In genomic region chr21:46326110-46326703, GRCh38 we compare ENCODE assay signal across 9 cellular contexts. TPM values are rescaled to one million over a fixed set of nuclear protein-coding genes. Genes with fewer than 3 reads are reported as not detected.
A peak's percentile ranks its signal among the peaks of the same experiment; 100 is the strongest.
DNase-seq lines count a peak whose midpoint lies in the region; ATAC-seq, FAIRE-seq and TF ChIP-seq lines count a peak whose summit lies in the region.
"Had no signal": no experiment of that assay in that cellular context is flagged by ENCODE, and none has a peak within 500 bp of the region (broad histone marks: within the 10 kb centered on the region; RNA-seq: fewer than 3 reads in every experiment).

No MANE protein-coding gene starts in this region.

- H3K9ac ChIP-seq in SK-N-SH (peak overlapping the region; percentile 79), mammary epithelial cell (ENCODE audit: insufficient read depth, low read length) (peak overlapping the region; percentile 70)

- FAIRE-seq in pancreas (lab: Jason Lieb, UNC): no peak

- no TSS peak for BruUV-seq in mammary epithelial cell (replicated peaks; lab: Mats Ljungman, UMichigan)

- H3K9me3 Mint-ChIP-seq in progenitor cell of endocrine pancreas (ENCODE audit: low read depth): no peaks in the 10 kb centered on the region

- H3K36me3 ChIP-seq in SK-N-SH (replicated peaks in 1 of 2; ENCODE audit: control insufficient read depth in 1 of 2, insufficient read depth in 2 of 2, low read length in 1 of 2) (peaks cover 6 to 23% of the 10 kb centered on the region in 2 experiments), mammary epithelial cell (ENCODE audit: insufficient read depth, low read length) (peaks cover 6% of the 10 kb centered on the region), pancreas (no peaks in the 10 kb centered on the region)

- no peak overlapping the region for H2AFZ ChIP-seq in SK-N-SH (ENCODE audit: low read depth)
- H2AFZ ChIP-seq in mammary epithelial cell (ENCODE audit: low read depth, low read length): no peak overlapping the region

- H3K27me3 Mint-ChIP-seq in progenitor cell of endocrine pancreas: no peaks in the 10 kb centered on the region

- H3K4me3 ChIP-seq in SK-N-SH (ENCODE audit: low read depth in 2 of 2, low read length in 1 of 2) (peak overlapping the region; percentile 68 to 84; a peak in 2 of 4 replicates), mammary epithelial cell (replicated peaks in 1 of 3; ENCODE audit: insufficient read depth in 1 of 3, low read depth in 2 of 3, low read length in 3 of 3) (peak overlapping the region in 2 of 3 experiments; percentile 57 to 83), pancreas (no peak overlapping the region)

- POLR2A ChIA-PET in SK-N-SH (lab: Yijun Ruan, JAX): interaction anchor here (1.6 kb wide), 1 partner anchor 355 kb away, joined by 7 read pairs; no protein-coding TSS in a partner anchor

- peak; percentile 20; the same call in 1 of the 2 replicates for TF ChIP-seq CTCF in SK-N-SH (IDR thresholded peaks at IDR 0.05)
- peak in 1 of 2 donors; percentile 31 for TF ChIP-seq CTCF in mammary epithelial cell (conservative IDR thresholded peaks at IDR 0.05 in 1 of 2, IDR thresholded peaks at IDR 0.05 in 1 of 2; ENCODE audit: extremely low read depth in 1 of 2, insufficient read depth in 1 of 2, low read depth in 1 of 2, low read length in 2 of 2)
- TF ChIP-seq CTCF in progenitor cell of endocrine pancreas (IDR thresholded peaks at IDR 0.05; ENCODE audit: unreplicated experiment): no peak
- TF ChIP-seq CTCF in pancreas (IDR thresholded peaks at IDR 0.05): no peak

- intact Hi-C loops in mammary epithelial cell (cut with micrococcal nuclease) (loop anchor here (5.0 kb wide), 2 partner anchors 131 to 354 kb away; partner anchors contain the start of gene DIP2A), pancreas (cut with DNase I) (no loop called here)

- no peaks in the 10 kb centered on the region for H3K9me3 ChIP-seq in SK-N-SH
- H3K9me3 ChIP-seq in mammary epithelial cell (replicated peaks; ENCODE audit: insufficient read depth, low read length): no peaks in the 10 kb centered on the region
- H3K9me3 ChIP-seq in pancreas: no peaks in the 10 kb centered on the region

- no peak for TF ChIP-seq RAD21 in SK-N-SH (IDR thresholded peaks at IDR 0.05; ENCODE audit: low read length)

- peak overlapping the region; percentile 81 for H3K4me3 Mint-ChIP-seq in progenitor cell of endocrine pancreas (ENCODE audit: low read depth)

- ATAC-seq in SK-N-SH treated with all-trans-retinoic acid at 6 μM for 48 hours (no peak), pancreas (no peak)

- H3K27me3 ChIP-seq in SK-N-SH (ENCODE audit: insufficient read depth): no peaks in the 10 kb centered on the region
- H3K27me3 ChIP-seq in mammary epithelial cell (ENCODE audit: insufficient read depth, low read length): no peaks in the 10 kb centered on the region
- no peaks in the 10 kb centered on the region for H3K27me3 ChIP-seq in pancreas

- peaks cover 8% of the 10 kb centered on the region; the same call in 1 of the 2 replicates for H4K20me1 ChIP-seq in SK-N-SH (ENCODE audit: insufficient read depth)
- peaks cover 2% of the 10 kb centered on the region for H4K20me1 ChIP-seq in mammary epithelial cell (ENCODE audit: insufficient read depth, low read length)

- H3K4me1 ChIP-seq in SK-N-SH (ENCODE audit: control insufficient read depth in 1 of 2, insufficient read depth in 2 of 2, low read depth in 1 of 2, low read length in 1 of 2) (peaks cover 14 to 26% of the 10 kb centered on the region in 2 experiments; a peak in 3 of 4 replicates), mammary epithelial cell (ENCODE audit: insufficient read depth, low read length) (peaks cover 19% of the 10 kb centered on the region), pancreas (peaks cover 5 to 10% (median 10%) of the 10 kb centered on the region in 3 donors)

- no peak for TF ChIP-seq EP300 in SK-N-SH (IDR thresholded peaks at IDR 0.05; ENCODE audit: borderline replicate concordance in 1 of 2, low read depth in 1 of 2, low read length in 1 of 2)

- CTCF ChIA-PET in SK-N-SH (lab: Yijun Ruan, JAX): interaction anchor here (0.8 to 1.7 kb wide), 6 partner anchors 11 to 183 kb away, joined by 3 to 10 read pairs (median 4); no protein-coding TSS in a partner anchor
- CTCF ChIA-PET in mammary epithelial cell (lab: Charles Lee; ENCODE audit: low non-redundant PET): no interaction called here

- H3K4me2 ChIP-seq in SK-N-SH (peak overlapping the region; percentile 100), mammary epithelial cell (ENCODE audit: insufficient read depth, low read depth, low read length) (peak overlapping the region; percentile 72)

- H3K9me2 ChIP-seq in SK-N-SH: no peaks in the 10 kb centered on the region

- peaks cover 16% of the 10 kb centered on the region for H3F3A ChIP-seq in SK-N-SH (replicated peaks; ENCODE audit: insufficient read depth)

- peak overlapping the region; percentile 91 for H3K27ac Mint-ChIP-seq in progenitor cell of endocrine pancreas

- WGBS in SK-N-SH (ENCODE audit: low lambda C conversion rate): 84% methylated on average over 15 of the region's 15 CpGs
- WGBS in mammary epithelial cell (ENCODE audit: low coverage, missing lambda C conversion rate): 92% methylated on average over 14 of the region's 15 CpGs
- WGBS in pancreas, 2 donors: 87 to 90% methylated on average over 15 of the region's 15 CpGs

- dilution Hi-C loops in mammary epithelial cell (cut with HindIII; ENCODE audit: low sequenced_read_pairs): no loop called here

- peak overlapping the region; percentile 81 to 92; a peak in 3 of 4 replicates for H3K27ac ChIP-seq in SK-N-SH (ENCODE audit: low read depth in 2 of 2, low read length in 1 of 2)
- H3K27ac ChIP-seq in mammary epithelial cell (ENCODE audit: insufficient read depth, low read depth, low read length): no peak overlapping the region
- no peak overlapping the region for H3K27ac ChIP-seq in pancreas

- H3K79me2 ChIP-seq in SK-N-SH (ENCODE audit: insufficient read depth) (peaks cover 84% of the 10 kb centered on the region), mammary epithelial cell (ENCODE audit: insufficient read depth, low read length) (peaks cover 85% of the 10 kb centered on the region)

- peaks cover 21% of the 10 kb centered on the region for H3K4me1 Mint-ChIP-seq in progenitor cell of endocrine pancreas (ENCODE audit: low read depth)

- H3K36me3 Mint-ChIP-seq in progenitor cell of endocrine pancreas (ENCODE audit: insufficient read depth): peaks cover 12% of the 10 kb centered on the region

- in situ Hi-C loops in mammary epithelial cell (cut with MboI; ENCODE audit: low sequenced_read_pairs in 2 of 2): no loop called here

- DNase-seq in SK-N-SH: no peak
- DNase-seq in NCI-H146 (lab: John Stamatoyannopoulos, UW): peak; percentile 64
- DNase-seq in mammary epithelial cell: no peak
- no peak for DNase-seq in progenitor cell of endocrine pancreas (ENCODE audit: low spot score, unreplicated experiment)
- no peak for DNase-seq in NCI-H1694 (lab: John Stamatoyannopoulos, UW)
- DNase-seq in pancreas: no peak
- DNase-seq in iPS-NIHi11 (ENCODE audit: low spot score): no peak
- DNase-seq: NCI-H1694 treated with DMSO at 0.1 percent for 48 hours had no signal

TF ChIP-seq in SK-N-SH, 30 proteins besides CTCF, POLR2A, EP300 and RAD21 (continues in another document):
- TF ChIP-seq GATA2 (CRISPR knock-in tag; IDR thresholded peaks at IDR 0.05) (no peak), SIN3A (IDR thresholded peaks at IDR 0.05; ENCODE audit: borderline replicate concordance, low read depth, low read length) (no peak)

TF ChIP-seq in SK-N-SH treated with all-trans-retinoic acid at 6 μM for 48 hours, 23 proteins besides CTCF, POLR2A, EP300 and RAD21 (continues in another document):
- TF ChIP-seq BACH2 (CRISPR knock-in tag; IDR thresholded peaks at IDR 0.05; ENCODE audit: borderline replicate concordance) (no peak), TOX (CRISPR knock-in tag; IDR thresholded peaks at IDR 0.05; ENCODE audit: borderline replicate concordance) (no peak), ESRRG (CRISPR knock-in tag; IDR thresholded peaks at IDR 0.05) (no peak)

RNA-seq across cellular contexts. Expression of gene PCNT, which starts 2.3 kb away (rescaled TPM):
- 15.2 and 15.7 TPM in 2 replicates for polyA plus RNA-seq in SK-N-SH (2012; rRNA removed)
- 7.6 and 10.0 TPM in 2 replicates for polyA plus RNA-seq in SK-N-SH (2012; cell fraction: cytosol; rRNA removed)
- 41.4 and 67.8 TPM in 2 replicates for polyA plus RNA-seq in SK-N-SH (2012; cell fraction: nucleus; rRNA removed)
- total RNA-seq in mammary epithelial cell: 10 to 100 TPM; 15.0 to 40.3 TPM
- 11.1 TPM for polyA plus RNA-seq in mammary epithelial cell
- 34.3 TPM for polyA minus RNA-seq in mammary epithelial cell
- 47.2 and 53.3 TPM in 2 replicates for total RNA-seq in progenitor cell of endocrine pancreas
- 10 to 100 TPM in 3 of 6 donors, 1 to 10 TPM in 3; 8.1 to 13.5 (median 10.0) TPM for total RNA-seq in pancreas
- polyA plus RNA-seq in pancreas: 10 to 100 TPM; 14.2 to 15.5 TPM

RNA-seq across cellular contexts. Expression of gene C21orf58, which starts 2.5 kb away (rescaled TPM):
- polyA plus RNA-seq in SK-N-SH (2012; rRNA removed): 6.6 and 9.7 TPM in 2 replicates
- polyA plus RNA-seq in SK-N-SH (2012; cell fraction: cytosol; rRNA removed): 3.6 and 4.7 TPM in 2 replicates
- 46.9 and 57.3 TPM in 2 replicates for polyA plus RNA-seq in SK-N-SH (2012; cell fraction: nucleus; rRNA removed)
- 10 to 100 TPM in 1 of 2 donors, 1 to 10 TPM in 1; 1.8 to 13.8 TPM for total RNA-seq in mammary epithelial cell
- 5.7 TPM for polyA plus RNA-seq in mammary epithelial cell
- 4.7 TPM for polyA minus RNA-seq in mammary epithelial cell
- 28.6 and 31.5 TPM in 2 replicates for total RNA-seq in progenitor cell of endocrine pancreas
- 1 to 10 TPM in 4 of 6 donors, under 1 TPM in 2; 0.88 to 2.8 (median 1.9) TPM for total RNA-seq in pancreas
- 10 to 100 TPM in 1 of 2 donors, 1 to 10 TPM in 1; 8.8 to 13.1 TPM for polyA plus RNA-seq in pancreas

RNA-seq across cellular contexts. Expression of gene YBEY, which starts 40.1 kb away (rescaled TPM):
- polyA plus RNA-seq in SK-N-SH (2012; rRNA removed) (44.5 and 47.5 TPM in 2 replicates), mammary epithelial cell (10.4 TPM), pancreas (10 to 100 TPM in 1 of 2 donors, 1 to 10 TPM in 1; 9.8 to 15.3 TPM)
- 54.2 and 65.5 TPM in 2 replicates for polyA plus RNA-seq in SK-N-SH (2012; cell fraction: cytosol; rRNA removed)
- polyA plus RNA-seq in SK-N-SH (2012; cell fraction: nucleus; rRNA removed): 15.3 and 22.2 TPM in 2 replicates
- total RNA-seq in mammary epithelial cell (10 to 100 TPM in 1 of 2 donors, 1 to 10 TPM in 1; 9.0 to 12.3 TPM), progenitor cell of endocrine pancreas (20.9 and 21.9 TPM in 2 replicates), pancreas (10 to 100 TPM in 1 of 6 donors, 1 to 10 TPM in 5; 4.4 to 11.9 (median 6.7) TPM)
- polyA minus RNA-seq in mammary epithelial cell: 5.1 TPM

RNA-seq across cellular contexts. Expression of gene MCM3AP, which starts 40.8 kb away (rescaled TPM):
- polyA plus RNA-seq in SK-N-SH (2012; rRNA removed) (42.9 and 46.9 TPM in 2 replicates), mammary epithelial cell (45.5 TPM), pancreas (10 to 100 TPM; 47.9 to 59.4 TPM)
- 22.3 and 28.1 TPM in 2 replicates for polyA plus RNA-seq in SK-N-SH (2012; cell fraction: cytosol; rRNA removed)
- polyA plus RNA-seq in SK-N-SH (2012; cell fraction: nucleus; rRNA removed): 142 and 167 TPM in 2 replicates
- total RNA-seq in mammary epithelial cell (10 to 100 TPM; 57.2 to 88.8 TPM), progenitor cell of endocrine pancreas (131 and 136 TPM in 2 replicates), pancreas (10 to 100 TPM; 30.6 to 58.7 (median 35.9) TPM)
- polyA minus RNA-seq in mammary epithelial cell: 78.6 TPM

Comparison
In these comparisons a context has a peak if more than half of its experiments do, and no peak if none do; other contexts are left out.
1. H3K27ac ChIP-seq: peak in SK-N-SH (2 of 2); none in mammary epithelial cell (single experiment) and pancreas (0 of 4).
2. H3K4me3 ChIP-seq: peak in SK-N-SH (2 of 2) and mammary epithelial cell (2 of 3); none in pancreas (0 of 4).